24 cellular contexts compared by ENCODE assay signal in the genomic region with DNA sequence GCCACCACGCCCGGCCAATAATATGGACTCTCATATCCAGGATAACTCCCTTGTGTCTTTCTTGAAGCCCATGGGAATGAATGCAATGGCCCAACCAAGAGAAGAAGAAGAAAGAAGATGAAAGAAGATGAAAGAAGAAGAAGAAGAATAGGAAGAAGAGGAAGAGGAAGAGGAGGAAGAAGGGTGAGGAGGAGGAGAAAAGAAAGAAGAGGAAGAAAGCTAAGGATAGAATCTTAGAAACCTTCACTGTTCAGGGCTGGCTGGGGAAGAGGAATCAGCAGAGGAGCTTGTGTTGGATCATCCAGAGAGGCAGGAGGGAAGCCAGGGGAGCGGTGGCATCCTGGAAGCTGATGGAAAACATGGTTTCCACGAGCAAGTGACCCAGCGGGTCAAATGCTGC. TPM values are rescaled to one million over a fixed set of nuclear protein-coding genes. Genes with fewer than 3 reads are reported as not detected.
DNase-seq lines count a peak whose midpoint lies in the region; ATAC-seq, FAIRE-seq and TF ChIP-seq lines count a peak whose summit lies in the region.
"Had no signal": no experiment of that assay in that cellular context is flagged by ENCODE, and none has a peak within 500 bp of the region (broad histone marks: within the 10 kb centered on the region; RNA-seq: fewer than 3 reads in every experiment).

No MANE protein-coding gene starts in this region.

- no peak overlapping the region for H3K9ac ChIP-seq in K562 (ENCODE audit: insufficient read depth in 1 of 2, low read depth in 2 of 2, low read length in 2 of 2)
- no peak overlapping the region for H3K9ac ChIP-seq in HepG2 (ENCODE audit: insufficient read depth, low read depth, low read length)
- H3K9ac ChIP-seq: BLaER1 treated with 17β-estradiol and CSF1 and Interleukin-3, amounts not matched to agents 10 nM and 100 nM; GM23248 had no signal

- intact Hi-C loops in Panc1 (cut with micrococcal nuclease; ENCODE audit: unreplicated experiment) (no loop called here), K562 (cut with micrococcal nuclease) (no loop called here), HepG2 (cut with micrococcal nuclease; ENCODE audit: unreplicated experiment) (no loop called here)

- no peak overlapping the region for H3K4me3 Mint-ChIP-seq in stimulated activated effector memory CD8-positive, alpha-beta T cell treated with anti-CD3 and anti-CD28 coated beads, Interleukin-12 subunit alpha, Interleukin-12 subunit beta, amount 100 ng/mL, for 72 hours
- H3K4me3 Mint-ChIP-seq: CD14-positive monocyte; CD4-positive, alpha-beta T cell; CD8-positive, alpha-beta memory T cell had no signal

- in situ Hi-C loops in Panc1 (cut with HindIII; ENCODE audit: low pct_unique_long_range_greater_than_20kb, low sequenced_read_pairs) (no loop called here), K562 (cut with MboI) (no loop called here), HepG2 (cut with HindIII; ENCODE audit: extremely low pct_ligation_motif_present, low pct_unique_long_range_greater_than_20kb) (no loop called here)

- TF ChIP-seq RAD21 in K562 (CRISPR knock-in tag; conservative IDR thresholded peaks at IDR 0.05 in 1 of 2, IDR thresholded peaks at IDR 0.05 in 1 of 2): no peak
- TF ChIP-seq RAD21 in HepG2 (CRISPR knock-in tag; IDR thresholded peaks at IDR 0.05): no peak

- TF ChIP-seq CTCF in HEK293 (tag by site-specific recombination; IDR thresholded peaks at IDR 0.05) (no peak), Panc1 (IDR thresholded peaks at IDR 0.05) (no peak), K562 (IDR thresholded peaks at IDR 0.05 in 2 of 3, conservative IDR thresholded peaks at IDR 0.05 in 1 of 3; ENCODE audit: insufficient read depth in 2 of 3, low read depth in 1 of 3, low read length in 3 of 3) (no peak), HepG2 (CRISPR knock-in tag; IDR thresholded peaks at IDR 0.05) (no peak)

- CTCF ChIA-PET in HEK293 (lab: Yijun Ruan, JAX) (interaction anchor here (0.6 kb wide), 2 partner anchors 21 to 153 kb away, joined by 4 to 6 read pairs; no protein-coding TSS in a partner anchor), Panc1 (lab: Charles Lee) (no interaction called here), K562 (lab: Yijun Ruan, JAX; ENCODE audit: low intra/inter-chr PET ratio) (no interaction called here), HepG2 (lab: Yijun Ruan, JAX; ENCODE audit: low intra/inter-chr PET ratio, low total read pairs) (no interaction called here)

- no peaks in the 10 kb centered on the region for H3K9me1 ChIP-seq in K562 (ENCODE audit: control insufficient read depth, insufficient read depth, low read length)

- TF ChIP-seq POLR2A in K562 (conservative IDR thresholded peaks at IDR 0.05): no peak
- no peak for TF ChIP-seq POLR2A in HepG2 (IDR thresholded peaks at IDR 0.05; ENCODE audit: insufficient read depth in 1 of 2, low read depth in 2 of 2, low read length in 2 of 2)

- no peak for TF ChIP-seq EP300 in K562 (IDR thresholded peaks at IDR 0.05; ENCODE audit: low read length)
- TF ChIP-seq EP300 in HepG2 (IDR thresholded peaks at IDR 0.05; ENCODE audit: low read depth in 2 of 2, low read length in 2 of 2): no peak
- TF ChIP-seq EP300 in HepG2 (CRISPR knock-in tag; IDR thresholded peaks at IDR 0.05; ENCODE audit: borderline replicate concordance): no peak

- H3K4me1 Mint-ChIP-seq in stimulated activated effector memory CD8-positive, alpha-beta T cell treated with anti-CD3 and anti-CD28 coated beads, Interleukin-12 subunit alpha, Interleukin-12 subunit beta, amount 100 ng/mL, for 72 hours: peaks cover 7% of the 10 kb centered on the region

- BruUV-seq in Panc1 (replicated peaks; lab: Mats Ljungman, UMichigan): no TSS peak
- BruUV-seq in K562 (replicated peaks; lab: Mats Ljungman, UMichigan): no TSS peak
- BruUV-seq in HepG2 (replicated peaks; lab: Mats Ljungman, UMichigan): no TSS peak

- H3K4me2 ChIP-seq in K562 (ENCODE audit: insufficient read depth, low read length): no peak overlapping the region
- no peak overlapping the region for H3K4me2 ChIP-seq in HepG2 (ENCODE audit: low read depth, low read length)
- H3K4me2 ChIP-seq: A549 had no signal

- FAIRE-seq in K562 (lab: Jason Lieb, UNC): no peak
- FAIRE-seq in GM19239 (lab: Jason Lieb, UNC): no peak
- FAIRE-seq in HepG2 (lab: Jason Lieb, UNC): no peak
- FAIRE-seq: A549, D721Med, G401.6, GM12892, H1 had no signal

- H3K27ac Mint-ChIP-seq in stimulated activated effector memory CD8-positive, alpha-beta T cell treated with anti-CD3 and anti-CD28 coated beads, Interleukin-12 subunit alpha, Interleukin-12 subunit beta, amount 100 ng/mL, for 72 hours: peak overlapping the region; percentile 36
- H3K27ac Mint-ChIP-seq: CD4-positive, alpha-beta T cell; CD8-positive, alpha-beta memory T cell had no signal

- POLR2A ChIA-PET in HEK293 (lab: Yijun Ruan, JAX) (interaction anchor here (0.6 kb wide), 1 partner anchor 10 kb away, joined by 4 read pairs; no protein-coding TSS in a partner anchor), Panc1 (lab: Charles Lee) (no interaction called here), K562 (lab: Yijun Ruan, JAX) (interaction anchor here (1.1 kb wide), 1 partner anchor 24 kb away, joined by 4 read pairs; no protein-coding TSS in a partner anchor), HepG2 (lab: Yijun Ruan, JAX) (interaction anchor here (1.5 kb wide), 1 partner anchor 56 kb away, joined by 3 read pairs; no protein-coding TSS in a partner anchor)

- H3K27ac ChIP-seq in HEK293 (ENCODE audit: extremely low read depth, low read depth, low read length) (no peak overlapping the region), Panc1 (ENCODE audit: low read length) (peak overlapping the region; percentile 42; the same call in 1 of the 2 replicates), K562 (ENCODE audit: extremely low read depth, low read depth, low read length) (no peak overlapping the region), HepG2 (ENCODE audit: extremely low read length, insufficient read depth, low read length) (no peak overlapping the region)
- H3K27ac ChIP-seq: A549; BLaER1 treated with 17β-estradiol and CSF1 and Interleukin-3, amounts not matched to agents 10 nM and 100 nM; GM23248 had no signal

- no peaks in the 10 kb centered on the region for H3K9me3 Mint-ChIP-seq in stimulated activated effector memory CD8-positive, alpha-beta T cell treated with anti-CD3 and anti-CD28 coated beads, Interleukin-12 subunit alpha, Interleukin-12 subunit beta, amount 100 ng/mL, for 72 hours
- H3K9me3 Mint-ChIP-seq: CD4-positive, alpha-beta T cell; CD8-positive, alpha-beta memory T cell had no signal

- H3K4me1 ChIP-seq in HEK293 (ENCODE audit: control insufficient read depth, insufficient read depth, low read length): peaks cover 12% of the 10 kb centered on the region
- peaks cover 32% of the 10 kb centered on the region for H3K4me1 ChIP-seq in Panc1 (ENCODE audit: control insufficient read depth, insufficient read depth, low read length)
- H3K4me1 ChIP-seq in K562 (replicated peaks in 1 of 2; ENCODE audit: control insufficient read depth in 2 of 2, insufficient read depth in 2 of 2, low read length in 2 of 2): peaks cover 15 to 17% of the 10 kb centered on the region in 2 experiments
- peaks cover 42% of the 10 kb centered on the region for H3K4me1 ChIP-seq in HepG2 (ENCODE audit: insufficient read depth, low read length)

- H3K36me3 ChIP-seq in HEK293 (ENCODE audit: control insufficient read depth in 2 of 2, insufficient read depth in 1 of 2, low read length in 2 of 2) (no peaks in the 10 kb centered on the region), Panc1 (ENCODE audit: control insufficient read depth, insufficient read depth, low read length) (no peaks in the 10 kb centered on the region), K562 (ENCODE audit: control insufficient read depth, insufficient read depth, low read length) (no peaks in the 10 kb centered on the region), HepG2 (replicated peaks in 1 of 2; ENCODE audit: control insufficient read depth in 1 of 2, insufficient read depth in 2 of 2, low read length in 2 of 2) (no peaks in the 10 kb centered on the region)
- H3K36me3 ChIP-seq: BE2C had no signal

- H3K4me3 ChIP-seq in HEK293 (ENCODE audit: low read depth, low read length) (no peak overlapping the region), Panc1 (ENCODE audit: low read depth in 2 of 2, low read length in 2 of 2) (no peak overlapping the region), K562 (no peak overlapping the region), HepG2 (replicated peaks in 1 of 3; ENCODE audit: insufficient read depth in 1 of 3, low read depth in 2 of 3, low read length in 3 of 3) (no peak overlapping the region)
- H3K4me3 ChIP-seq: A549; BLaER1 treated with 17β-estradiol and CSF1 and Interleukin-3, amounts not matched to agents 10 nM and 100 nM; GM23248 had no signal

- ATAC-seq in Panc1 (no peak), K562 (no peak), HepG2 (no peak)
- no peak for ATAC-seq in stimulated activated effector memory CD8-positive, alpha-beta T cell treated with anti-CD3 and anti-CD28 coated beads, Interleukin-12 subunit alpha, Interleukin-12 subunit beta, amount 100 ng/mL, for 72 hours
- ATAC-seq: A549 had no signal

- no peaks in the 10 kb centered on the region for H3K27me3 ChIP-seq in Panc1 (ENCODE audit: control insufficient read depth, insufficient read depth, low read length)
- no peaks in the 10 kb centered on the region; a peak in 1 of 5 replicates for H3K27me3 ChIP-seq in K562 (ENCODE audit: control insufficient read depth in 2 of 2, insufficient read depth in 2 of 2, low read length in 2 of 2)
- peaks cover 0 to 9% of the 10 kb centered on the region in 2 experiments; a peak in 1 of 5 replicates for H3K27me3 ChIP-seq in HepG2 (ENCODE audit: control insufficient read depth in 1 of 2, insufficient read depth in 2 of 2, low read length in 2 of 2)
- H3K27me3 ChIP-seq: BE2C; BLaER1 treated with 17β-estradiol and CSF1 and Interleukin-3, amounts not matched to agents 10 nM and 100 nM had no signal

- no peaks in the 10 kb centered on the region for H3K79me2 ChIP-seq in K562 (ENCODE audit: control insufficient read depth, insufficient read depth, low read length)
- H3K79me2 ChIP-seq in HepG2 (ENCODE audit: insufficient read depth, low read length): no peaks in the 10 kb centered on the region

- H2AFZ ChIP-seq in K562 (ENCODE audit: low read depth, low read length) (no peak overlapping the region), HepG2 (ENCODE audit: low read length) (no peak overlapping the region)
- H2AFZ ChIP-seq: GM23248 had no signal

- no peaks in the 10 kb centered on the region for H3K9me3 ChIP-seq in HEK293 (ENCODE audit: control insufficient read depth, insufficient read depth, low read depth, low read length)
- H3K9me3 ChIP-seq in Panc1 (ENCODE audit: control insufficient read depth, insufficient read depth, low read depth, low read length): no peaks in the 10 kb centered on the region
- peaks cover 2% of the 10 kb centered on the region; the same call in 1 of the 2 replicates for H3K9me3 ChIP-seq in K562 (replicated peaks; ENCODE audit: control insufficient read depth, insufficient read depth, low read depth, low read length)
- H3K9me3 ChIP-seq in HepG2 (ENCODE audit: low read length): 0 out of 2 replicates have a peak, but pooled peaks cover 6% of the 10 kb centered on the region
- H3K9me3 ChIP-seq: BE2C had no signal

- DNase-seq in Panc1 (ENCODE audit: low read depth, low spot score) (no peak), K562 (ENCODE audit: extremely low read depth in 1 of 4, low spot score in 3 of 4) (no peak), glomerular visceral epithelial cell (ENCODE audit: extremely low spot score) (no peak), GM19239 (ENCODE audit: insufficient read length, low spot score) (no peak), HepG2 (ENCODE audit: low spot score) (no peak)
- no peak for DNase-seq in stimulated activated effector memory CD8-positive, alpha-beta T cell treated with anti-CD3 and anti-CD28 coated beads, Interleukin-12 subunit alpha, Interleukin-12 subunit beta, amount 100 ng/mL, for 72 hours (ENCODE audit: low spot score in 2 of 2)
- DNase-seq: 8988T; ACHN; AML-193; BE2C; CD4-positive, alpha-beta T cell; CD8-positive, alpha-beta memory T cell; DND-41; GM23248; H7; HCEC 1CT had no signal

- H3K36me3 Mint-ChIP-seq in stimulated activated effector memory CD8-positive, alpha-beta T cell treated with anti-CD3 and anti-CD28 coated beads, Interleukin-12 subunit alpha, Interleukin-12 subunit beta, amount 100 ng/mL, for 72 hours: peaks cover 17% of the 10 kb centered on the region
- H3K36me3 Mint-ChIP-seq: CD14-positive monocyte; CD8-positive, alpha-beta memory T cell had no signal

- H4K20me1 ChIP-seq in K562 (replicated peaks; ENCODE audit: control insufficient read depth, insufficient read depth, low read length) (no peaks in the 10 kb centered on the region), HepG2 (ENCODE audit: insufficient read depth, low read length) (no peaks in the 10 kb centered on the region)
- H4K20me1 ChIP-seq: BLaER1 treated with 17β-estradiol and CSF1 and Interleukin-3, amounts not matched to agents 10 nM and 100 nM had no signal

- 93% methylated on average over 4 of the region's 5 CpGs for WGBS in K562 (ENCODE audit: insufficient coverage, low coverage, missing lambda C conversion rate)
- WGBS in HepG2 (ENCODE audit: low lambda C conversion rate): 71% methylated on average over 5 of the region's 5 CpGs

RNA-seq across cellular contexts. Expression of a gene that starts 28.9 kb away (rescaled TPM):
- total RNA-seq in Panc1 (2021; ENCODE audit: unreplicated experiment) (not detected), K562 (2014; rRNA removed) (not detected in 2 replicates), K562 (2014; rRNA removed; fragmentation: Illumina TruSeq; extraction: Trizol) (not detected in 2 replicates), K562 (2015; rRNA removed; fragmentation: Illumina TruSeq; extraction: Trizol) (not detected in 2 replicates), K562 (2021) (not detected in 2 replicates), HepG2 (2016; rRNA removed; fragmentation: Illumina TruSeq; extraction: Trizol) (0.28 and 0.40 TPM in 2 replicates)
- 0.25 TPM for polyA plus RNA-seq in Panc1 (2012; ENCODE audit: insufficient read length)
- total RNA-seq in K562 (2011; cell fraction: chromatin; rRNA removed; ENCODE audit: low replicate concordance): 1.5 TPM in 1 of 2 replicates, not detected in the other
- 0.26 and 1.2 TPM in 2 replicates for total RNA-seq in K562 (2011; cell fraction: nucleolus; rRNA removed)
- 0.22 TPM in 1 of 2 replicates, not detected in the other for total RNA-seq in K562 (2011; cell fraction: nucleoplasm; rRNA removed)
- polyA plus RNA-seq in K562 (2011; rRNA removed) (0.31 and 0.50 TPM in 2 replicates), K562 (2014; fragmentation: Illumina TruSeq; extraction: Trizol) (not detected in 2 replicates), K562 (2014; fragmentation: Nextera tagmentation; extraction: Ambion mirVana) (under 1 TPM in 1 of 2 experiments, not detected in 1; 0.03 TPM), K562 (2014; rRNA removed) (not detected in 2 replicates), HepG2 (2011; rRNA removed) (0.42 and 0.83 TPM in 2 replicates)
- 0.47 and 0.81 TPM in 2 replicates for polyA plus RNA-seq in K562 (2011; cell fraction: cytosol; rRNA removed)
- polyA plus RNA-seq in K562 (2011; cell fraction: nucleus; rRNA removed): 0.25 and 0.57 TPM in 2 replicates
- 0.03 and 0.20 TPM in 2 replicates for polyA plus RNA-seq in K562 (2012)
- polyA minus RNA-seq in K562 (2011; rRNA and poly(A)+ RNA removed): 0.09 and 2.6 TPM in 2 replicates
- polyA minus RNA-seq in K562 (2011; cell fraction: cytosol; rRNA and poly(A)+ RNA removed): 1.7 TPM in 1 of 2 replicates, not detected in the other
- polyA minus RNA-seq in K562 (2011; cell fraction: nucleus; rRNA and poly(A)+ RNA removed): not detected in 2 replicates
- total RNA-seq in HepG2 (2016; cell fraction: cytosol; rRNA removed; fragmentation: Illumina TruSeq; extraction: Trizol; ENCODE audit: low read depth): 0.09 and 0.20 TPM in 2 replicates
- 0.25 and 0.35 TPM in 2 replicates for total RNA-seq in HepG2 (2016; cell fraction: insoluble cytoplasmic fraction; rRNA removed; fragmentation: Illumina TruSeq; extraction: Trizol)
- total RNA-seq in HepG2 (2016; cell fraction: membrane; rRNA removed; fragmentation: Illumina TruSeq; extraction: Trizol): 0.31 and 0.41 TPM in 2 replicates
- total RNA-seq in HepG2 (2016; cell fraction: nucleus; rRNA removed; fragmentation: Illumina TruSeq; extraction: Trizol): 0.28 and 0.34 TPM in 2 replicates
- polyA plus RNA-seq in HepG2 (2011; cell fraction: cytosol; rRNA removed): 0.38 and 0.42 TPM in 2 replicates
- polyA plus RNA-seq in HepG2 (2011; cell fraction: nucleus; rRNA removed): 0.08 and 0.24 TPM in 2 replicates
- polyA plus RNA-seq in HepG2 (2012): 0.21 and 0.59 TPM in 2 replicates
- 0.16 and 0.25 TPM in 2 replicates for polyA plus RNA-seq in HepG2 (2016; cell fraction: cytosol; fragmentation: Illumina TruSeq; extraction: Trizol; ENCODE audit: low read depth)
- polyA plus RNA-seq in HepG2 (2016; cell fraction: insoluble cytoplasmic fraction; fragmentation: Illumina TruSeq; extraction: Trizol; ENCODE audit: low read depth): 0.35 and 0.46 TPM in 2 replicates
- 0.16 and 0.31 TPM in 2 replicates for polyA plus RNA-seq in HepG2 (2016; cell fraction: membrane; fragmentation: Illumina TruSeq; extraction: Trizol; ENCODE audit: low read depth)
- 0.25 TPM in 1 of 2 replicates, not detected in the other for polyA plus RNA-seq in HepG2 (2016; cell fraction: nucleus; fragmentation: Illumina TruSeq; extraction: Trizol; ENCODE audit: insufficient read depth, low read depth)
- polyA minus RNA-seq in HepG2 (2011; rRNA and poly(A)+ RNA removed; ENCODE audit: low replicate concordance): 2.8 TPM in 1 of 2 replicates, not detected in the other
- polyA minus RNA-seq in HepG2 (2011; cell fraction: cytosol; rRNA and poly(A)+ RNA removed): not detected in 2 replicates
- polyA minus RNA-seq in HepG2 (2011; cell fraction: nucleus; rRNA and poly(A)+ RNA removed): not detected in 2 replicates
- total RNA-seq: CD4-positive, alpha-beta T cell; CD8-positive, alpha-beta memory T cell had no signal
- polyA plus RNA-seq: A549; CD8-positive, alpha-beta memory T cell had no signal
